ENCODE assay signal across 36 cellular contexts in genomic region chr9:130258999-130259398, GRCh38. TPM values are rescaled to one million over a fixed set of nuclear protein-coding genes. Genes with fewer than 3 reads are reported as not detected.
"Had no signal": no experiment of that assay in that cellular context is flagged by ENCODE, and none has a peak within 500 bp of the region (broad histone marks: within the 10 kb centered on the region; RNA-seq: fewer than 3 reads in every experiment).

No MANE protein-coding gene starts in this region.

- H3K4me1 Mint-ChIP-seq: activated T-helper 17 cell treated with anti-CD3 and anti-CD28 coated beads, Interleukin-2, amount 50 U/mL, for 72 hours; central memory CD8-positive, alpha-beta T cell; naive B cell; stimulated activated memory B cell treated with anti-CD40 and anti-IgM and Interleukin-4, amounts not matched to agents 10 μg/mL and 1 μg/mL and 100 μg/mL, for 72 hours had no signal

- H3K4me3 ChIP-seq: esophagus squamous epithelium, heart right ventricle, sigmoid colon, smooth muscle cell, thyroid gland, upper lobe of left lung, vagina had no signal

- H3K36me3 Mint-ChIP-seq: mesothelial cell of epicardium; stimulated activated memory B cell treated with anti-CD40 and anti-IgM and Interleukin-4, amounts not matched to agents 10 μg/mL and 1 μg/mL and 100 μg/mL, for 72 hours had no signal

- H3K27ac Mint-ChIP-seq: activated T-helper 17 cell treated with anti-CD3 and anti-CD28 coated beads, Interleukin-2, amount 50 U/mL, for 72 hours; mesothelial cell of epicardium; naive B cell; nephron progenitor cell; progenitor cell of endocrine pancreas; stimulated activated memory B cell treated with anti-CD40 and anti-IgM and Interleukin-4, amounts not matched to agents 10 μg/mL and 1 μg/mL and 100 μg/mL, for 72 hours; stimulated activated naive CD8-positive, alpha-beta T cell treated with anti-CD3 and anti-CD28 coated beads, Interleukin-15, amount 100 ng/mL, for 72 hours had no signal

- H3K36me3 ChIP-seq: esophagus squamous epithelium, heart right ventricle, neutrophil, sigmoid colon, thyroid gland, upper lobe of left lung, vagina had no signal

- H3K4me3 Mint-ChIP-seq: activated T-cell treated with anti-CD3 and anti-CD28 coated beads, Interleukin-2, amount 50 U/mL, for 4 hours; activated T-helper 17 cell treated with anti-CD3 and anti-CD28 coated beads, Interleukin-2, amount 50 U/mL, for 72 hours; central memory CD8-positive, alpha-beta T cell; mesothelial cell of epicardium; naive B cell; nephron progenitor cell; stimulated activated memory B cell treated with anti-CD40 and anti-IgM and Interleukin-4, amounts not matched to agents 10 μg/mL and 1 μg/mL and 100 μg/mL, for 72 hours; stimulated activated naive CD8-positive, alpha-beta T cell treated with anti-CD3 and anti-CD28 coated beads, Interleukin-15, amount 100 ng/mL, for 72 hours had no signal

- H3K9me3 ChIP-seq: esophagus squamous epithelium, heart right ventricle, neutrophil, sigmoid colon, thyroid gland, upper lobe of left lung, vagina had no signal

- DNase-seq: activated CD4-positive, alpha-beta T cell treated with anti-CD3 and anti-CD28 coated beads for 4 hours; activated CD4-positive, alpha-beta T cell treated with anti-CD3 and anti-CD28 coated beads, Interleukin-2, amount 50 U/mL, for 4 hours; activated CD8-positive, alpha-beta memory T cell treated with anti-CD3 and anti-CD28 coated beads for 24 hours; activated CD8-positive, alpha-beta memory T cell treated with anti-CD3 and anti-CD28 coated beads, Interleukin-2, amount 50 U/mL, for 4 hours; activated gamma-delta T cell treated with Interleukin-2 at 50 U/mL for 16 hours; activated naive CD4-positive, alpha-beta T cell treated with anti-CD3 and anti-CD28 coated beads, Interleukin-2, amount 50 U/mL, for 16 hours; activated T-cell treated with anti-CD3 and anti-CD28 coated beads, Interleukin-2, amount 50 U/mL, for 4 hours; amniotic stem cell; dermis blood vessel endothelial cell; effector CD4-positive, alpha-beta T cell; esophagus squamous epithelium; foreskin melanocyte; heart right ventricle; left ventricle myocardium superior; mammary epithelial cell; naive B cell; nephron progenitor cell; stimulated activated CD4-positive, alpha-beta T cell treated with anti-CD3 and anti-CD28 coated beads, Interleukin-1b, Interleukin-23, amount 100 ng/mL, for 48 hours; stimulated activated CD4-positive, alpha-beta T cell treated with anti-CD3 and anti-CD28 coated beads, Interleukin-4, amount 100 ng/mL, for 4 hours; stimulated activated CD8-positive, alpha-beta memory T cell treated with anti-CD3 and anti-CD28 coated beads, Interleukin-4, amount 100 ng/mL, for 48 hours; stimulated activated naive CD8-positive, alpha-beta T cell treated with anti-CD3 and anti-CD28 coated beads, Interleukin-15, amount 100 ng/mL, for 72 hours; substantia nigra; thyroid gland; upper lobe of left lung had no signal

- H3K27me3 ChIP-seq: sigmoid colon, thyroid gland, vagina had no signal

- H3K27ac ChIP-seq: epithelial cell of prostate, esophagus squamous epithelium, heart right ventricle, neutrophil, sigmoid colon, thyroid gland, upper lobe of left lung, vagina had no signal

- H3K9me3 Mint-ChIP-seq: activated T-cell treated with anti-CD3 and anti-CD28 coated beads, Interleukin-2, amount 50 U/mL, for 4 hours; activated T-helper 17 cell treated with anti-CD3 and anti-CD28 coated beads, Interleukin-2, amount 50 U/mL, for 72 hours; central memory CD8-positive, alpha-beta T cell; nephron progenitor cell; stimulated activated naive CD8-positive, alpha-beta T cell treated with anti-CD3 and anti-CD28 coated beads, Interleukin-15, amount 100 ng/mL, for 72 hours had no signal

- ATAC-seq: activated T-cell treated with anti-CD3 and anti-CD28 coated beads, Interleukin-2, amount 50 U/mL, for 4 hours; activated T-helper 17 cell treated with anti-CD3 and anti-CD28 coated beads, Interleukin-2, amount 50 U/mL, for 72 hours; heart right ventricle; left ventricle myocardium superior; stimulated activated memory B cell treated with anti-CD40 and anti-IgM and Interleukin-4, amounts not matched to agents 10 μg/mL and 1 μg/mL and 100 μg/mL, for 72 hours; stimulated activated naive CD8-positive, alpha-beta T cell treated with anti-CD3 and anti-CD28 coated beads, Interleukin-15, amount 100 ng/mL, for 72 hours had no signal

RNA-seq across cellular contexts. Expression of gene HMCN2, which starts 6.6 kb away (rescaled TPM):
- total RNA-seq: activated T-helper 17 cell treated with anti-CD3 and anti-CD28 coated beads, Interleukin-2, amount 50 U/mL, for 72 hours; renal cortical epithelial cell; T-helper 1 cell treated with Interleukin-12 subunit alpha and Interleukin-12 subunit beta and Interleukin-4 antibody, amounts not matched to agents 30 ng/mL and 1 ng/mL, for 36 hours had no signal
- polyA plus RNA-seq: smooth muscle cell had no signal
